11 cellular contexts compared by ENCODE assay signal in genomic region chr2:28643911-28644334, GRCh38.
DNase-seq lines count a peak whose midpoint lies in the region; ATAC-seq and TF ChIP-seq lines count a peak whose summit lies in the region.
"Had no signal": no experiment of that assay in that cellular context is flagged by ENCODE, and none has a peak within 500 bp of the region (broad histone marks: within the 10 kb centered on the region; RNA-seq: fewer than 3 reads in every experiment).

No MANE protein-coding gene starts in this region.

- peak overlapping the region; percentile 11 for H3K27ac ChIP-seq in ACC112 (ENCODE audit: low read depth, low read length)
- peak overlapping the region in 3 of 4 donors; percentile 61 to 81 (median 73) for H3K27ac ChIP-seq in body of pancreas
- H3K27ac ChIP-seq in left lung: peak overlapping the region in 1 of 2 donors; percentile 21

- intact Hi-C loops in body of pancreas (cut with DNase I) (no loop called here), left lung (cut with DNase I) (no loop called here)

- H3K4me3 Mint-ChIP-seq in WTC11: no peak overlapping the region
- H3K4me3 Mint-ChIP-seq: activated naive CD8-positive, alpha-beta T cell treated with anti-CD3 and anti-CD28 coated beads, Interleukin-2, amount 10 ng/mL, durations not matched to agents 7 days and 5 days; CD4-positive, alpha-beta memory T cell had no signal

- H3K36me3 ChIP-seq in ACC112 (ENCODE audit: insufficient read depth, low read length) (no peaks in the 10 kb centered on the region), body of pancreas (replicated peaks in 1 of 2; ENCODE audit: insufficient read depth in 1 of 2, low read depth in 2 of 2) (no peaks in the 10 kb centered on the region), left lung (no peaks in the 10 kb centered on the region)

- POLR2A ChIA-PET in WTC11 (lab: Charles Lee): no interaction called here

- CTCF ChIA-PET in WTC11 (lab: Charles Lee): no interaction called here

- no peaks in the 10 kb centered on the region for H3K27me3 Mint-ChIP-seq in WTC11 (ENCODE audit: low read depth)
- H3K27me3 Mint-ChIP-seq: CD4-positive, alpha-beta memory T cell had no signal

- no peak overlapping the region for H3K27ac Mint-ChIP-seq in WTC11
- H3K27ac Mint-ChIP-seq: activated naive CD8-positive, alpha-beta T cell treated with anti-CD3 and anti-CD28 coated beads, Interleukin-2, amount 10 ng/mL, durations not matched to agents 7 days and 5 days had no signal

- no peak for TF ChIP-seq POLR2A in body of pancreas (IDR thresholded peaks at IDR 0.05)

- H3K4me3 ChIP-seq in ACC112 (ENCODE audit: low read depth, low read length) (no peak overlapping the region), body of pancreas (no peak overlapping the region), left lung (no peak overlapping the region)
- H3K4me3 ChIP-seq: testis had no signal

- 58 to 67% methylated on average over 11 of the region's 11 CpGs for WGBS in body of pancreas, 2 donors

- H3K36me3 Mint-ChIP-seq in WTC11: no peaks in the 10 kb centered on the region
- H3K36me3 Mint-ChIP-seq: activated naive CD8-positive, alpha-beta T cell treated with anti-CD3 and anti-CD28 coated beads, Interleukin-2, amount 10 ng/mL, durations not matched to agents 7 days and 5 days; CD4-positive, alpha-beta memory T cell had no signal

- no peak overlapping the region for H2AFZ ChIP-seq in ACC112 (ENCODE audit: low read length, unreplicated experiment)

- H3K4me1 ChIP-seq in ACC112 (ENCODE audit: control insufficient read depth, insufficient read depth, low read length, unreplicated experiment) (peaks cover 12% of the 10 kb centered on the region), body of pancreas (peaks cover 11% of the 10 kb centered on the region), left lung (peaks cover 0 to 6% of the 10 kb centered on the region in 2 donors)

- H3K9me3 ChIP-seq in body of pancreas (no peaks in the 10 kb centered on the region), left lung (no peaks in the 10 kb centered on the region)
- H3K9me3 ChIP-seq: testis had no signal

- ATAC-seq in body of pancreas: peak; percentile 57
- ATAC-seq in left lung: peak; percentile 21
- ATAC-seq in GM18519 (IDR thresholded peaks at IDR 0.05; ENCODE audit: low FRiP score, unreplicated experiment): no peak
- ATAC-seq in WTC11: no peak
- ATAC-seq in HG02798 (IDR thresholded peaks at IDR 0.05; ENCODE audit: poor library complexity, unreplicated experiment): no peak

- no peak for TF ChIP-seq CTCF in body of pancreas (IDR thresholded peaks at IDR 0.05)
- no peak for TF ChIP-seq CTCF in left lung (IDR thresholded peaks at IDR 0.05)
- TF ChIP-seq CTCF in WTC11 (IDR thresholded peaks at IDR 0.05): no peak

- H3K9me3 Mint-ChIP-seq in WTC11: no peaks in the 10 kb centered on the region
- H3K9me3 Mint-ChIP-seq: activated naive CD8-positive, alpha-beta T cell treated with anti-CD3 and anti-CD28 coated beads, Interleukin-2, amount 10 ng/mL, durations not matched to agents 7 days and 5 days; CD4-positive, alpha-beta memory T cell had no signal

- DNase-seq in LHCN-M2 (ENCODE audit: low read depth) (peak; percentile 91), body of pancreas (peak in 2 of 4 donors; percentile 33 to 41), left lung (no peak), LoVo (ENCODE audit: low spot score) (no peak), WTC11 (ENCODE audit: low spot score) (no peak)
- DNase-seq: activated naive CD8-positive, alpha-beta T cell treated with anti-CD3 and anti-CD28 coated beads, Interleukin-2, amount 10 ng/mL, durations not matched to agents 7 days and 5 days; CD4-positive, alpha-beta memory T cell; testis had no signal

- H3K27me3 ChIP-seq in ACC112 (ENCODE audit: insufficient read depth, low read length) (no peaks in the 10 kb centered on the region), body of pancreas (no peaks in the 10 kb centered on the region), left lung (no peaks in the 10 kb centered on the region)
- H3K27me3 ChIP-seq: testis had no signal

- peaks cover 20% of the 10 kb centered on the region for H3K4me1 Mint-ChIP-seq in WTC11

- H3K79me2 ChIP-seq in ACC112 (ENCODE audit: control insufficient read depth, insufficient read depth, low read length, unreplicated experiment): no peaks in the 10 kb centered on the region

TF ChIP-seq in WTC11, 78 proteins besides CTCF, POLR2A, EP300 and RAD21:
- TF ChIP-seq NFATC4 (CRISPR knock-in tag; IDR thresholded peaks at IDR 0.05) (no peak), FOXP1 (CRISPR knock-in tag; IDR thresholded peaks at IDR 0.05; ENCODE audit: borderline replicate concordance) (no peak), E2F1 (CRISPR knock-in tag; IDR thresholded peaks at IDR 0.05) (no peak), RELA (CRISPR knock-in tag; IDR thresholded peaks at IDR 0.05; ENCODE audit: borderline replicate concordance) (no peak), MAX (CRISPR knock-in tag; IDR thresholded peaks at IDR 0.05) (no peak), ZNF121 (CRISPR knock-in tag; IDR thresholded peaks at IDR 0.05) (no peak), ATF3 (CRISPR knock-in tag; conservative IDR thresholded peaks at IDR 0.05) (no peak), ETV6 (CRISPR knock-in tag; IDR thresholded peaks at IDR 0.05) (no peak), ATF6 (CRISPR knock-in tag; IDR thresholded peaks at IDR 0.05) (no peak), MLX (CRISPR knock-in tag; IDR thresholded peaks at IDR 0.05) (no peak), RORB (CRISPR knock-in tag; IDR thresholded peaks at IDR 0.05) (no peak), NFYB (CRISPR knock-in tag; conservative IDR thresholded peaks at IDR 0.05; ENCODE audit: low read depth) (no peak), JUN (CRISPR knock-in tag; IDR thresholded peaks at IDR 0.05) (no peak), NR2C2 (CRISPR knock-in tag; IDR thresholded peaks at IDR 0.05) (no peak), NR3C1 (CRISPR knock-in tag; conservative IDR thresholded peaks at IDR 0.05; ENCODE audit: low read depth) (no peak), ZNF219 (CRISPR knock-in tag; IDR thresholded peaks at IDR 0.05; ENCODE audit: borderline replicate concordance) (no peak)
TF ChIP-seq in WTC11: peak in this region for 0.

Comparison
In these comparisons a context has a peak if more than half of its experiments do, and no peak if none do; other contexts are left out.
1. ATAC-seq: peak in body of pancreas (single experiment) and left lung (single experiment); none in GM18519 (single experiment), WTC11 (single experiment) and HG02798 (single experiment).